22 cellular contexts compared by ENCODE assay signal in the genomic region with DNA sequence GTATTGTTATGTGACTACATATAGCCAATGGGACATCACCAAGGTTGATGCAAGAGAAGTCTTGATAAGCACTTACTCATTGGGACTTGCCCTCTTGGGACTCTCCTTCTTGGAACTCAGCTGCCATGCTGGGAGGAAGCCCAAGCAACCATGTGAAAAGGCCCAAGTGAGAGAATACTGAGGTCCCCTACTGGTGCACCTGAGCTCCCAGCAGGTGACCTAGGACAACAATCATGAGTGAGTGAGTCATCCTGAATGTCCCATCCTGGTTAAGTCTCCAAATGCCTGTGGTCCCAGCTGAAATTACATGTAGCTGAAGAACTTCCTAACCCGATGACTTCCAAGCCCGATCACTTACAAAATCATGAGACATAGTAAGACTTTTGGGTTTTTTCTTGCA.
"Had no signal": no experiment of that assay in that cellular context is flagged by ENCODE, and none has a peak within 500 bp of the region (broad histone marks: within the 10 kb centered on the region; RNA-seq: fewer than 3 reads in every experiment).

No MANE protein-coding gene starts in this region.

- H3K27me3 ChIP-seq: colonic mucosa, esophagus squamous epithelium, gastrocnemius medialis, heart left ventricle, hepatocyte, left lung had no signal

- H3K4me3 ChIP-seq: colonic mucosa, esophagus squamous epithelium, gastrocnemius medialis, heart left ventricle, hepatocyte, left lung, lower lobe of right lung had no signal

- FAIRE-seq: endothelial cell of umbilical vein, islet of Langerhans, keratinocyte had no signal

- H3K27me3 Mint-ChIP-seq: dendritic cell treated with granulocyte-macrophage colony-stimulating factor and Interleukin-4, amounts not matched to agents 40 ng/mL and 50 ng/mL, for 4 days had no signal

- H3K27ac ChIP-seq: colonic mucosa, esophagus squamous epithelium, gastrocnemius medialis, heart left ventricle, hepatocyte, left lung, lower lobe of right lung had no signal

- H3K27ac Mint-ChIP-seq: dendritic cell treated with granulocyte-macrophage colony-stimulating factor and Interleukin-4, amounts not matched to agents 40 ng/mL and 50 ng/mL, for 4 days; effector memory CD8-positive, alpha-beta T cell; naive thymus-derived CD4-positive, alpha-beta T cell had no signal

- H3K4me1 ChIP-seq: colonic mucosa, esophagus squamous epithelium, left lung, lower lobe of right lung had no signal

- DNase-seq: colonic mucosa; cortex of kidney; effector CD8-positive, alpha-beta T cell; effector memory CD8-positive, alpha-beta T cell; esophagus squamous epithelium; foreskin fibroblast; foreskin melanocyte; gastrocnemius medialis; heart left ventricle; hypothalamus; left cardiac atrium; left lung; left ventricle myocardium superior; lower lobe of right lung; mesenchymal stem cell; midbrain; naive thymus-derived CD4-positive, alpha-beta T cell had no signal

- H3K9me3 ChIP-seq: colonic mucosa, esophagus squamous epithelium, gastrocnemius medialis, lower lobe of right lung had no signal

- H3K4me3 Mint-ChIP-seq: dendritic cell treated with granulocyte-macrophage colony-stimulating factor and Interleukin-4, amounts not matched to agents 40 ng/mL and 50 ng/mL, for 4 days; effector memory CD8-positive, alpha-beta T cell; naive thymus-derived CD4-positive, alpha-beta T cell had no signal

- H3K36me3 ChIP-seq: colonic mucosa, esophagus squamous epithelium, gastrocnemius medialis, heart left ventricle, left lung, lower lobe of right lung had no signal

- ATAC-seq: effector memory CD8-positive, alpha-beta T cell; gastrocnemius medialis; heart left ventricle; left cardiac atrium; left lung; left ventricle myocardium superior; lower lobe of right lung; naive thymus-derived CD4-positive, alpha-beta T cell had no signal
